9 cellular contexts compared by ENCODE assay signal in the genomic region with DNA sequence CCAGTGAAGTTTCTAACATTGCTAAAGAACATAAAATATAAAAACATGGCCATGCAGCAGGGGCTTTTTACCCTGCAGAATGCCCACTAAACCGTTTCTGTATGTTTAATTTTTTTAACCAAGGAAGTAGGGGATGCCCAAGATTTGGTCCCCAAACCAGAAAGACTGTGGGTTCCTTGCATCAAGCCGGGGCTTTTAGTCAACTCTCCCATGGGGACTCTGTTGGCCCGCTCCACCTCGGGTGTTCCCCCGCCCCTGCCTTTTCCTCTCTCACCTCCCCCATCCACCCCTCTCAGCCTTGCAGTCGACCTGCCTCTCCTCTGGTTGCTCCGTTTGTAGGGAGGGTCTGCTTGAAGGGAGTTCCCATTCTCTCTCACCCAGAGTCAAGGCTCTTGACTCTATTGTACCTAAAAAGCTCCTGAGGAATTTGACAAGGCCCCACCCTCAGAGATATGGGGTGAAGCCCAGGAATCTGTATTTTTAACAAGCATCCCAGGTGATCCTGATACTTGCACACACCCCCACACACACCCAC.
DNase-seq lines count a peak whose midpoint lies in the region; ATAC-seq and TF ChIP-seq lines count a peak whose summit lies in the region.
"Had no signal": no experiment of that assay in that cellular context is flagged by ENCODE, and none has a peak within 500 bp of the region (broad histone marks: within the 10 kb centered on the region; RNA-seq: fewer than 3 reads in every experiment).

No MANE protein-coding gene starts in this region.

- H3K18ac ChIP-seq in trophoblast cell (ENCODE audit: low read length), result peak overlapping the region; percentile 63

- H3K9me3 ChIP-seq in BE2C (no peaks in the 10 kb centered on the region; the same call in 1 of the 2 replicates), OCI-LY1 (ENCODE audit: low read length) (peaks cover 2% of the 10 kb centered on the region; the same call in 1 of the 2 replicates), trophoblast cell (ENCODE audit: insufficient read depth, low read depth, low read length) (peaks cover 1% of the 10 kb centered on the region), left lung (peaks cover 0 to 3% of the 10 kb centered on the region in 2 donors), tibial artery (peaks cover 0 to 5% (median 0%) of the 10 kb centered on the region in 3 donors)

- WGBS in trophoblast cell (ENCODE audit: extremely low coverage, insufficient coverage, insufficient read length), result no CpG with 5 or more reads among the region's 7 CpGs

- DNase-seq in BE2C (no peak), trophoblast cell (no peak), H4 (ENCODE audit: low spot score) (no peak), left lung (no peak), NCI-H774 (lab: John Stamatoyannopoulos, UW) (no peak), tibial artery (no peak)
- DNase-seq in activated effector memory CD4-positive, alpha-beta T cell treated with anti-CD3 and anti-CD28 coated beads, Interleukin-2, amount 50 U/mL, for 16 hours, result peak; percentile 85

- intact Hi-C loops in left lung (cut with DNase I), result no loop called here
- intact Hi-C loops in tibial artery (cut with DNase I; ENCODE audit: low total_unique reads), result no loop called here

- H3K9me2 ChIP-seq in OCI-LY1 (ENCODE audit: low read depth, low read length), result no peaks in the 10 kb centered on the region

- no peak overlapping the region for H4K8ac ChIP-seq in trophoblast cell (ENCODE audit: low read depth, low read length)

- H2BK12ac ChIP-seq in trophoblast cell (ENCODE audit: low read length), result peak overlapping the region; percentile 68

- H3K79me1 ChIP-seq in trophoblast cell (ENCODE audit: low read length), result peaks cover 20% of the 10 kb centered on the region

- no peaks in the 10 kb centered on the region for H3K36me3 ChIP-seq in BE2C
- no peaks in the 10 kb centered on the region for H3K36me3 ChIP-seq in OCI-LY1 (ENCODE audit: insufficient read depth, low read length)
- no peaks in the 10 kb centered on the region for H3K36me3 ChIP-seq in trophoblast cell (ENCODE audit: control insufficient read depth in 1 of 2, insufficient read depth in 2 of 2, low read length in 2 of 2)
- no peaks in the 10 kb centered on the region for H3K36me3 ChIP-seq in left lung
- H3K36me3 ChIP-seq in tibial artery, result no peaks in the 10 kb centered on the region

- H3K23ac ChIP-seq in trophoblast cell (ENCODE audit: low read length), result no peak overlapping the region

- H4K91ac ChIP-seq in trophoblast cell (ENCODE audit: low read depth, low read length), result peak overlapping the region; percentile 18

- H3K4me3 ChIP-seq in BE2C (ENCODE audit: low read depth, low read length), result 0 out of 2 replicates have a peak overlapping the region, but pooled peaks have one; percentile 12
- peak overlapping the region; percentile 30 for H3K4me3 ChIP-seq in OCI-LY1 (ENCODE audit: low read depth, low read length, poor library complexity, severe bottlenecking)
- H3K4me3 ChIP-seq in trophoblast cell (ENCODE audit: low read depth, low read length), result no peak overlapping the region
- H3K4me3 ChIP-seq in left lung, result no peak overlapping the region
- H3K4me3 ChIP-seq in tibial artery, result no peak overlapping the region

- H3K4ac ChIP-seq in trophoblast cell (ENCODE audit: low read depth, low read length), result no peak overlapping the region

- H3K79me2 ChIP-seq in OCI-LY1 (ENCODE audit: insufficient read depth, low read length) (no peaks in the 10 kb centered on the region), trophoblast cell (ENCODE audit: control insufficient read depth, insufficient read depth, low read length, poor library complexity) (peaks cover 3% of the 10 kb centered on the region)

- TF ChIP-seq CTCF in BE2C (IDR thresholded peaks at IDR 0.05; ENCODE audit: low read depth, low read length), result no peak
- TF ChIP-seq CTCF in OCI-LY1 (IDR thresholded peaks at IDR 0.05; ENCODE audit: low read length), result no peak
- no peak for TF ChIP-seq CTCF in left lung (IDR thresholded peaks at IDR 0.05)
- no peak for TF ChIP-seq CTCF in tibial artery (IDR thresholded peaks at IDR 0.05)

- H2AFZ ChIP-seq in OCI-LY1 (ENCODE audit: low read length) (no peak overlapping the region), trophoblast cell (ENCODE audit: insufficient read depth, low read length, poor library complexity) (no peak overlapping the region)

- no peak overlapping the region for H3K14ac ChIP-seq in trophoblast cell (ENCODE audit: low read length)

- H3K4me1 ChIP-seq in BE2C, result peaks cover 11% of the 10 kb centered on the region
- peaks cover 21% of the 10 kb centered on the region for H3K4me1 ChIP-seq in OCI-LY1 (ENCODE audit: insufficient read depth, low read length, severe bottlenecking)
- H3K4me1 ChIP-seq in trophoblast cell (ENCODE audit: control insufficient read depth in 1 of 2, insufficient read depth in 2 of 2, low read length in 2 of 2), result peaks cover 18 to 21% of the 10 kb centered on the region in 2 experiments
- peaks cover 0 to 35% of the 10 kb centered on the region in 2 donors for H3K4me1 ChIP-seq in left lung
- peaks cover 0 to 17% (median 0%) of the 10 kb centered on the region in 4 donors for H3K4me1 ChIP-seq in tibial artery

- H3K9ac ChIP-seq in OCI-LY1 (ENCODE audit: low read length) (peak overlapping the region; percentile 32; the same call in 1 of the 2 replicates), trophoblast cell (ENCODE audit: low read length) (no peak overlapping the region)

- ATAC-seq in left lung, result no peak

- H2BK120ac ChIP-seq in trophoblast cell (ENCODE audit: insufficient read depth, low read length, poor library complexity), result peak overlapping the region; percentile 54

- H3F3A ChIP-seq in OCI-LY1 (ENCODE audit: insufficient read depth, low read length), result no peaks in the 10 kb centered on the region

- no peak overlapping the region for H2AK5ac ChIP-seq in trophoblast cell (ENCODE audit: low read length)

- no peak overlapping the region for H2BK5ac ChIP-seq in trophoblast cell (ENCODE audit: low read depth, low read length, poor library complexity)

- H4K20me1 ChIP-seq in OCI-LY1 (ENCODE audit: insufficient read depth, low read length), result no peaks in the 10 kb centered on the region

- H3K27me3 ChIP-seq in BE2C (no peaks in the 10 kb centered on the region), OCI-LY1 (ENCODE audit: insufficient read depth, low read length) (no peaks in the 10 kb centered on the region), trophoblast cell (ENCODE audit: insufficient read depth, low read length) (no peaks in the 10 kb centered on the region), left lung (no peaks in the 10 kb centered on the region), tibial artery (no peaks in the 10 kb centered on the region)

- H4K12ac ChIP-seq in trophoblast cell (ENCODE audit: low read depth, low read length), result no peak overlapping the region

- H3K27ac ChIP-seq in OCI-LY1 (ENCODE audit: low read depth, low read length, poor library complexity, severe bottlenecking) (peak overlapping the region; percentile 43), trophoblast cell (ENCODE audit: low read depth, low read length) (peak overlapping the region; percentile 35), left lung (peak overlapping the region in 1 of 2 donors; percentile 86), tibial artery (no peak overlapping the region)
- H3K27ac ChIP-seq: C4-2B had no signal

- peak overlapping the region; percentile 51 for H3K4me2 ChIP-seq in OCI-LY1 (ENCODE audit: low read length)
- no peak overlapping the region for H3K4me2 ChIP-seq in trophoblast cell (ENCODE audit: low read length)

Comparison
In these comparisons a context has a peak if more than half of its experiments do, and no peak if none do; other contexts are left out.
1. H3K4me3 ChIP-seq: peak in BE2C (single experiment) and OCI-LY1 (single experiment); none in trophoblast cell (single experiment), left lung (0 of 2) and tibial artery (0 of 2).
2. H3K27ac ChIP-seq: peak in OCI-LY1 (single experiment) and trophoblast cell (single experiment); none in tibial artery (0 of 2).